24 cellular contexts compared by ENCODE assay signal in the genomic region with DNA sequence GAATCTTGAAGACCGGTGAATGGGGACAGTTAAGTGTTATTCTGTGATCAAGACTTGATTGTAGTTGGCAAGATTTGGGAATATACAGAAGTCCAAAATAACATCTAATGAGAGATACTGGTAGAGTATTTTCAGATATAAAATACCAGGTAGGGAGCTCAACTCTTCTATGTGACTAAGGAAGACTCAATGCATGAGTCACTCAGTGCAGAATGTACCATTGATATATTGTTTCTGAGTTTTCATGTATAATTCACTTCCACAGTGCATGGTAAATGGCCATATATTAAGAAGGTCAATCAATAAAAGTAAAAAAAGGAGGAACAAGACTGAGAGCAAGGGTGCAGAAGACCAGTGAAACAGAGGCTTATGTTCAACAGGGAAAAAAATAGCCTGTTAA.
"Had no signal": no experiment of that assay in that cellular context is flagged by ENCODE, and none has a peak within 500 bp of the region (broad histone marks: within the 10 kb centered on the region; RNA-seq: fewer than 3 reads in every experiment).

No MANE protein-coding gene starts in this region.

- H3K27ac Mint-ChIP-seq: activated CD8-positive, alpha-beta T cell treated with anti-CD3 and anti-CD28 coated beads, Interleukin-2, amount 10 ng/mL, durations not matched to agents 7 days and 5 days; activated naive CD4-positive, alpha-beta T cell treated with anti-CD3 and anti-CD28 coated beads, Interleukin-2, amount 50 U/mL, for 72 hours; dendritic cell treated with granulocyte-macrophage colony-stimulating factor and Interleukin-4, amounts not matched to agents 40 ng/mL and 50 ng/mL, for 4 days; nephron; stimulated activated naive CD8-positive, alpha-beta T cell treated with anti-CD3 and anti-CD28 coated beads, Interleukin-15, amount 100 ng/mL, for 72 hours had no signal

- DNase-seq: activated CD4-positive, alpha-beta T cell treated with anti-CD3 and anti-CD28 coated beads, Interleukin-2, amount 50 U/mL, for 1 hour; activated CD4-positive, CD25-positive, alpha-beta regulatory T cell treated with anti-CD3 and anti-CD28 coated beads, Interleukin-2, amount 50 U/mL, for 72 hours; activated CD8-positive, alpha-beta T cell treated with anti-CD3 and anti-CD28 coated beads, Interleukin-2, amount 10 ng/mL, durations not matched to agents 7 days and 5 days; activated T-cell treated with anti-CD3 and anti-CD28 coated beads, Interleukin-2, amount 50 U/mL, for 1 hour; aorta; effector CD4-positive, alpha-beta T cell; gastrocnemius medialis; head of caudate nucleus; hypothalamus; left colon; mesenchymal stem cell; ovary; right cardiac atrium; stimulated activated CD4-positive, alpha-beta T cell treated with anti-CD3 and anti-CD28 coated beads, Interleukin-12 subunit alpha, Interleukin-12 subunit beta, amount 100 ng/mL, for 4 hours; stimulated activated CD4-positive, alpha-beta T cell treated with anti-CD3 and anti-CD28 coated beads, Interleukin-4, amount 100 ng/mL, for 4 hours; stimulated activated naive CD8-positive, alpha-beta T cell treated with anti-CD3 and anti-CD28 coated beads, Interleukin-15, amount 100 ng/mL, for 72 hours; T-helper 1 cell; tibial artery; WERI-Rb-1 had no signal

- H3K9me3 Mint-ChIP-seq: nephron had no signal

- H3K27ac ChIP-seq: cardiac muscle cell, gastrocnemius medialis, neutrophil, ovary, tibial artery, WERI-Rb-1 had no signal

- H3K27me3 ChIP-seq: cardiac muscle cell, gastrocnemius medialis, neutrophil, ovary, tibial artery had no signal

- H3K4me3 Mint-ChIP-seq: activated CD8-positive, alpha-beta T cell treated with anti-CD3 and anti-CD28 coated beads, Interleukin-2, amount 10 ng/mL, durations not matched to agents 7 days and 5 days; dendritic cell treated with granulocyte-macrophage colony-stimulating factor and Interleukin-4, amounts not matched to agents 40 ng/mL and 50 ng/mL, for 4 days; nephron; stimulated activated naive CD8-positive, alpha-beta T cell treated with anti-CD3 and anti-CD28 coated beads, Interleukin-15, amount 100 ng/mL, for 72 hours had no signal

- H3K36me3 ChIP-seq: cardiac muscle cell, gastrocnemius medialis, neutrophil, ovary, tibial artery, WERI-Rb-1 had no signal

- H3K4me3 ChIP-seq: cardiac muscle cell, gastrocnemius medialis, ovary, tibial artery had no signal

- H3K4me1 ChIP-seq: gastrocnemius medialis, tibial artery had no signal

- H3K9me3 ChIP-seq: gastrocnemius medialis, neutrophil, ovary, tibial artery had no signal

- H3K36me3 Mint-ChIP-seq: activated naive CD4-positive, alpha-beta T cell treated with anti-CD3 and anti-CD28 coated beads, Interleukin-2, amount 50 U/mL, for 72 hours had no signal

- H3K4me1 Mint-ChIP-seq: nephron; stimulated activated naive CD8-positive, alpha-beta T cell treated with anti-CD3 and anti-CD28 coated beads, Interleukin-15, amount 100 ng/mL, for 72 hours had no signal

- ATAC-seq: activated CD8-positive, alpha-beta T cell treated with anti-CD3 and anti-CD28 coated beads, Interleukin-2, amount 10 ng/mL, durations not matched to agents 7 days and 5 days; activated naive CD4-positive, alpha-beta T cell treated with anti-CD3 and anti-CD28 coated beads, Interleukin-2, amount 50 U/mL, for 72 hours; gastrocnemius medialis; left colon; right cardiac atrium; stimulated activated naive CD8-positive, alpha-beta T cell treated with anti-CD3 and anti-CD28 coated beads, Interleukin-15, amount 100 ng/mL, for 72 hours had no signal
